17 cellular contexts compared by ENCODE assay signal in genomic region chr2:57453929-57454328, GRCh38.
DNase-seq lines count a peak whose midpoint lies in the region; ATAC-seq and TF ChIP-seq lines count a peak whose summit lies in the region.
"Had no signal": no experiment of that assay in that cellular context is flagged by ENCODE, and none has a peak within 500 bp of the region (broad histone marks: within the 10 kb centered on the region; RNA-seq: fewer than 3 reads in every experiment).

No MANE protein-coding gene starts in this region.

- 0 out of 2 replicates have a peak overlapping the region, but pooled peaks have one; percentile 12 for H2AFZ ChIP-seq in OCI-LY3 (ENCODE audit: low read depth, low read length)
- no peak overlapping the region for H2AFZ ChIP-seq in mammary epithelial cell (ENCODE audit: low read depth, low read length)
- H2AFZ ChIP-seq in neural progenitor cell (replicated peaks): no peak overlapping the region

- peaks cover 31% of the 10 kb centered on the region for H3K4me1 ChIP-seq in OCI-LY3 (ENCODE audit: low read length)
- H3K4me1 ChIP-seq in mammary epithelial cell (ENCODE audit: insufficient read depth, low read length): no peaks in the 10 kb centered on the region
- H3K4me1 ChIP-seq in neural progenitor cell: no peaks in the 10 kb centered on the region
- H3K4me1 ChIP-seq in Caco-2: peaks cover 9% of the 10 kb centered on the region; the same call in 1 of the 2 replicates
- H3K4me1 ChIP-seq: suprapubic skin had no signal

- POLR2A ChIA-PET in Caco-2 (lab: Charles Lee): no interaction called here

- TF ChIP-seq POLR2A in GM18505 (IDR thresholded peaks at IDR 0.05; ENCODE audit: borderline replicate concordance, extremely low read depth, insufficient read depth, insufficient read length): no peak

- dilution Hi-C loops in mammary epithelial cell (cut with HindIII; ENCODE audit: low sequenced_read_pairs): no loop called here

- no peak overlapping the region for H3K4me2 ChIP-seq in OCI-LY3 (ENCODE audit: low read length)
- H3K4me2 ChIP-seq in mammary epithelial cell (ENCODE audit: insufficient read depth, low read depth, low read length): no peak overlapping the region
- H3K4me2 ChIP-seq in neural progenitor cell: no peak overlapping the region

- H3K9ac ChIP-seq in OCI-LY3 (ENCODE audit: low read length): no peak overlapping the region
- H3K9ac ChIP-seq in mammary epithelial cell (ENCODE audit: insufficient read depth, low read length): no peak overlapping the region
- H3K9ac ChIP-seq in neural progenitor cell: no peak overlapping the region

- no peak overlapping the region for H3K27ac Mint-ChIP-seq in neural progenitor cell
- H3K27ac Mint-ChIP-seq in Caco-2 (ENCODE audit: unreplicated experiment): no peak overlapping the region
- H3K27ac Mint-ChIP-seq in activated T-helper 1 cell treated with anti-CD3 and anti-CD28 coated beads, Interleukin-12 subunit alpha, Interleukin-12 subunit beta, Interleukin-2, Interleukin-4 antibody, amounts not matched to agents 30 ng/mL and 10 ng/mL and 1 ng/mL, durations not matched to agents 14 hours and 24 hours and 36 hours: no peak overlapping the region
- H3K27ac Mint-ChIP-seq: activated CD4-positive, alpha-beta T cell treated with anti-CD3 and anti-CD28 coated beads, Interleukin-2, amount 10 ng/mL, durations not matched to agents 7 days and 5 days had no signal

- BruUV-seq in mammary epithelial cell (replicated peaks; lab: Mats Ljungman, UMichigan): no TSS peak
- BruUV-seq in Caco-2 (replicated peaks; lab: Mats Ljungman, UMichigan): no TSS peak

- in situ Hi-C loops in mammary epithelial cell (cut with MboI; ENCODE audit: low sequenced_read_pairs in 2 of 2): no loop called here

- intact Hi-C loops in mammary epithelial cell (cut with micrococcal nuclease) (no loop called here), Caco-2 (cut with micrococcal nuclease; ENCODE audit: unreplicated experiment) (loop anchor here (1.0 kb wide), 1 partner anchor 43 kb away; no protein-coding TSS in a partner anchor)
- intact Hi-C loops in activated T-helper 1 cell treated with anti-CD3 and anti-CD28 coated beads, Interleukin-12 subunit alpha, Interleukin-12 subunit beta, Interleukin-2, Interleukin-4 antibody, amounts not matched to agents 30 ng/mL and 10 ng/mL and 1 ng/mL, durations not matched to agents 14 hours and 24 hours and 36 hours (cut with micrococcal nuclease): no loop called here

- H3K79me2 ChIP-seq in OCI-LY3 (ENCODE audit: low read length) (no peaks in the 10 kb centered on the region), mammary epithelial cell (ENCODE audit: insufficient read depth, low read length) (no peaks in the 10 kb centered on the region), neural progenitor cell (ENCODE audit: low read depth) (no peaks in the 10 kb centered on the region)

- no peak overlapping the region for H3K27ac ChIP-seq in OCI-LY3 (ENCODE audit: low read length)
- H3K27ac ChIP-seq in mammary epithelial cell (ENCODE audit: insufficient read depth, low read depth, low read length): no peak overlapping the region
- no peak overlapping the region for H3K27ac ChIP-seq in neural progenitor cell
- H3K27ac ChIP-seq: suprapubic skin had no signal

- H3K4me3 Mint-ChIP-seq in neural progenitor cell: no peak overlapping the region
- H3K4me3 Mint-ChIP-seq in Caco-2 (ENCODE audit: unreplicated experiment): no peak overlapping the region
- H3K4me3 Mint-ChIP-seq in activated T-helper 1 cell treated with anti-CD3 and anti-CD28 coated beads, Interleukin-12 subunit alpha, Interleukin-12 subunit beta, Interleukin-2, Interleukin-4 antibody, amounts not matched to agents 30 ng/mL and 10 ng/mL and 1 ng/mL, durations not matched to agents 14 hours and 24 hours and 36 hours: no peak overlapping the region
- H3K4me3 Mint-ChIP-seq: activated CD4-positive, alpha-beta T cell treated with anti-CD3 and anti-CD28 coated beads, Interleukin-2, amount 10 ng/mL, durations not matched to agents 7 days and 5 days had no signal

- no peaks in the 10 kb centered on the region for H3K9me3 ChIP-seq in OCI-LY3 (ENCODE audit: insufficient read depth, low read length)
- H3K9me3 ChIP-seq in mammary epithelial cell (replicated peaks; ENCODE audit: insufficient read depth, low read length): no peaks in the 10 kb centered on the region
- no peaks in the 10 kb centered on the region for H3K9me3 ChIP-seq in neural progenitor cell (ENCODE audit: low read depth)
- H3K9me3 ChIP-seq in Caco-2: no peaks in the 10 kb centered on the region
- H3K9me3 ChIP-seq: suprapubic skin had no signal

- H3K4me3 ChIP-seq in OCI-LY3 (ENCODE audit: low read length) (no peak overlapping the region), mammary epithelial cell (replicated peaks in 1 of 3; ENCODE audit: insufficient read depth in 1 of 3, low read depth in 2 of 3, low read length in 3 of 3) (no peak overlapping the region), neural progenitor cell (no peak overlapping the region), Caco-2 (ENCODE audit: low read depth, low read length) (no peak overlapping the region)
- H3K4me3 ChIP-seq: suprapubic skin had no signal

- no peak for DNase-seq in mammary epithelial cell
- DNase-seq in neural progenitor cell (ENCODE audit: low spot score): peak; percentile 7
- no peak for DNase-seq in Caco-2
- no peak for DNase-seq in NCI-H2081 (lab: John Stamatoyannopoulos, UW)
- DNase-seq in activated T-helper 1 cell treated with anti-CD3 and anti-CD28 coated beads, Interleukin-12 subunit alpha, Interleukin-12 subunit beta, Interleukin-2, Interleukin-4 antibody, amounts not matched to agents 30 ng/mL and 10 ng/mL and 1 ng/mL, durations not matched to agents 14 hours and 24 hours and 36 hours (ENCODE audit: low spot score): no peak
- DNase-seq: activated CD4-positive, alpha-beta T cell treated with anti-CD3 and anti-CD28 coated beads, Interleukin-2, amount 10 ng/mL, durations not matched to agents 7 days and 5 days; activated gamma-delta T cell treated with Interleukin-2 at 50 U/mL for 16 hours; anterior cingulate cortex; GOT3; IMR-90; midbrain; NCI-H2029 treated with DMSO at 0.1 percent for 48 hours; NCI-H510A treated with DMSO at 0.1 percent for 48 hours had no signal

- no peak for ATAC-seq in GM18505 (IDR thresholded peaks at IDR 0.05; ENCODE audit: unreplicated experiment)

- no peaks in the 10 kb centered on the region for H3K27me3 Mint-ChIP-seq in neural progenitor cell (ENCODE audit: insufficient read depth, low read depth)
- peaks cover 8% of the 10 kb centered on the region for H3K27me3 Mint-ChIP-seq in Caco-2 (ENCODE audit: insufficient read depth, unreplicated experiment)
- no peaks in the 10 kb centered on the region for H3K27me3 Mint-ChIP-seq in activated T-helper 1 cell treated with anti-CD3 and anti-CD28 coated beads, Interleukin-12 subunit alpha, Interleukin-12 subunit beta, Interleukin-2, Interleukin-4 antibody, amounts not matched to agents 30 ng/mL and 10 ng/mL and 1 ng/mL, durations not matched to agents 14 hours and 24 hours and 36 hours (ENCODE audit: insufficient read depth)
- H3K27me3 Mint-ChIP-seq: activated CD4-positive, alpha-beta T cell treated with anti-CD3 and anti-CD28 coated beads, Interleukin-2, amount 10 ng/mL, durations not matched to agents 7 days and 5 days had no signal

- H3K9me3 Mint-ChIP-seq in neural progenitor cell (no peaks in the 10 kb centered on the region), Caco-2 (ENCODE audit: unreplicated experiment) (peaks cover 9% of the 10 kb centered on the region)
- peaks cover 4% of the 10 kb centered on the region for H3K9me3 Mint-ChIP-seq in activated T-helper 1 cell treated with anti-CD3 and anti-CD28 coated beads, Interleukin-12 subunit alpha, Interleukin-12 subunit beta, Interleukin-2, Interleukin-4 antibody, amounts not matched to agents 30 ng/mL and 10 ng/mL and 1 ng/mL, durations not matched to agents 14 hours and 24 hours and 36 hours
- H3K9me3 Mint-ChIP-seq: activated CD4-positive, alpha-beta T cell treated with anti-CD3 and anti-CD28 coated beads, Interleukin-2, amount 10 ng/mL, durations not matched to agents 7 days and 5 days had no signal

- CTCF ChIA-PET in mammary epithelial cell (lab: Charles Lee; ENCODE audit: low non-redundant PET) (no interaction called here), Caco-2 (lab: Charles Lee) (interaction anchor here (1.4 kb wide), 1 partner anchor 34 kb away, joined by 3 read pairs; no protein-coding TSS in a partner anchor)

- no peaks in the 10 kb centered on the region for H3K36me3 ChIP-seq in OCI-LY3 (replicated peaks; ENCODE audit: low read depth, low read length)
- no peaks in the 10 kb centered on the region for H3K36me3 ChIP-seq in mammary epithelial cell (ENCODE audit: insufficient read depth, low read length)
- H3K36me3 ChIP-seq in neural progenitor cell: no peaks in the 10 kb centered on the region
- no peaks in the 10 kb centered on the region for H3K36me3 ChIP-seq in Caco-2 (ENCODE audit: control insufficient read depth, insufficient read depth, low read length)
- H3K36me3 ChIP-seq: suprapubic skin had no signal

- no peaks in the 10 kb centered on the region for H3K27me3 ChIP-seq in OCI-LY3 (ENCODE audit: low read depth, low read length)
- H3K27me3 ChIP-seq in mammary epithelial cell (ENCODE audit: insufficient read depth, low read length): no peaks in the 10 kb centered on the region
- H3K27me3 ChIP-seq in neural progenitor cell: no peaks in the 10 kb centered on the region
- H3K27me3 ChIP-seq in Caco-2 (replicated peaks; ENCODE audit: control insufficient read depth, insufficient read depth, low read length): no peaks in the 10 kb centered on the region
- H3K27me3 ChIP-seq: suprapubic skin had no signal

- TF ChIP-seq CTCF in GM12873 (IDR thresholded peaks at IDR 0.05; ENCODE audit: insufficient read depth, low read depth, low read length, missing control alignments) (peak; percentile 7), OCI-LY3 (IDR thresholded peaks at IDR 0.05; ENCODE audit: low read depth, low read length) (peak; percentile 40), mammary epithelial cell (conservative IDR thresholded peaks at IDR 0.05 in 1 of 2, IDR thresholded peaks at IDR 0.05 in 1 of 2; ENCODE audit: extremely low read depth in 1 of 2, insufficient read depth in 1 of 2, low read depth in 1 of 2, low read length in 2 of 2) (peak; percentile 21 to 22), neural progenitor cell (IDR thresholded peaks at IDR 0.05) (peak; percentile 48), Caco-2 (IDR thresholded peaks at IDR 0.05; ENCODE audit: insufficient read depth in 1 of 2, low read depth in 1 of 2, low read length in 1 of 2, severe bottlenecking in 1 of 2, unreplicated experiment in 1 of 2) (peak in 1 of 2 experiments; percentile 25)

- H4K20me1 ChIP-seq in OCI-LY3 (ENCODE audit: insufficient read depth, low read length) (no peaks in the 10 kb centered on the region), mammary epithelial cell (ENCODE audit: insufficient read depth, low read length) (no peaks in the 10 kb centered on the region), neural progenitor cell (ENCODE audit: low read depth) (no peaks in the 10 kb centered on the region)

- peaks cover 4% of the 10 kb centered on the region for H3K4me1 Mint-ChIP-seq in neural progenitor cell
- peaks cover 8% of the 10 kb centered on the region for H3K4me1 Mint-ChIP-seq in Caco-2 (ENCODE audit: low read depth, unreplicated experiment)
- no peaks in the 10 kb centered on the region for H3K4me1 Mint-ChIP-seq in activated T-helper 1 cell treated with anti-CD3 and anti-CD28 coated beads, Interleukin-12 subunit alpha, Interleukin-12 subunit beta, Interleukin-2, Interleukin-4 antibody, amounts not matched to agents 30 ng/mL and 10 ng/mL and 1 ng/mL, durations not matched to agents 14 hours and 24 hours and 36 hours (ENCODE audit: low read depth)
- H3K4me1 Mint-ChIP-seq: activated CD4-positive, alpha-beta T cell treated with anti-CD3 and anti-CD28 coated beads, Interleukin-2, amount 10 ng/mL, durations not matched to agents 7 days and 5 days had no signal

- H3K36me3 Mint-ChIP-seq in neural progenitor cell: no peaks in the 10 kb centered on the region
- no peaks in the 10 kb centered on the region for H3K36me3 Mint-ChIP-seq in Caco-2 (ENCODE audit: insufficient read depth, unreplicated experiment)
- H3K36me3 Mint-ChIP-seq in activated T-helper 1 cell treated with anti-CD3 and anti-CD28 coated beads, Interleukin-12 subunit alpha, Interleukin-12 subunit beta, Interleukin-2, Interleukin-4 antibody, amounts not matched to agents 30 ng/mL and 10 ng/mL and 1 ng/mL, durations not matched to agents 14 hours and 24 hours and 36 hours (ENCODE audit: low read depth): no peaks in the 10 kb centered on the region

- peaks cover 4% of the 10 kb centered on the region for H3F3A ChIP-seq in neural progenitor cell (ENCODE audit: low read depth)
